In the genomic region with DNA sequence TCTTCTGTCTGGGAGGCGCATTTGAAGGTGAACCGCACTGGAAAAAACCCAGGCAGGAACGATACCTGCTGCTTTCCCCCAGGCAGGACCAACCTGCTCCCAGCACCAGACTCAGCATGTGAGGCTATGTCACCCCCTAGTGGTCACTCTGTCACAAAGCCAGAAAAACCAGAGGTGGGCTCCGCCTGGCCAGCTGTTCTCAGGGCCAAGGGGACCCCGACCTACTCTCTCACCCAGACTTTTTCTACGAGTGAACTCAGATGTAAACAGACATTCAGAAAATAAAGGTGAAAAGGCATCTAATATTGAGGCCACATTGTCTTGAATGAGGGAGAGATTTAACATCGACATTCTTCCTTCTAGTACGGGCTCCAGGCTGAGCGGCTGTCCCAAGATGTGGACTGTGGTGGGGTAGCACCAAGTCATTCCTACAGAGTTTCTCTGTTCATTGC, we compare ENCODE assay signal across 8 cellular contexts.
A peak's percentile ranks its signal among the peaks of the same experiment; 100 is the strongest.
DNase-seq lines count a peak whose midpoint lies in the region; ATAC-seq, FAIRE-seq and TF ChIP-seq lines count a peak whose summit lies in the region.

No MANE protein-coding gene starts in this region.

- no peaks in the 10 kb centered on the region for H4K20me1 ChIP-seq in Loucy (ENCODE audit: insufficient read depth, low read length, poor library complexity, severe bottlenecking)

- H3K27me3 ChIP-seq in A673 (replicated peaks; ENCODE audit: insufficient read depth, low read depth, low read length, poor library complexity) = no peaks in the 10 kb centered on the region
- no peaks in the 10 kb centered on the region for H3K27me3 ChIP-seq in Loucy (ENCODE audit: insufficient read depth, low read length, poor library complexity, severe bottlenecking)
- no peaks in the 10 kb centered on the region for H3K27me3 ChIP-seq in right atrium auricular region
- no peaks in the 10 kb centered on the region for H3K27me3 ChIP-seq in gastrocnemius medialis

- no peak overlapping the region for H3K4me2 ChIP-seq in Loucy (ENCODE audit: low read depth, low read length, poor library complexity, severe bottlenecking)

- no peak overlapping the region for H2AFZ ChIP-seq in Loucy (ENCODE audit: low read length)

- BruUV-seq in A673 (replicated peaks; lab: Mats Ljungman, UMichigan) = no TSS peak

- peak; percentile 95 for FAIRE-seq in GM12892 (lab: Jason Lieb, UNC)

- no peaks in the 10 kb centered on the region for H3K9me3 ChIP-seq in A673 (ENCODE audit: low read depth, low read length, poor library complexity, severe bottlenecking)
- no peaks in the 10 kb centered on the region for H3K9me3 ChIP-seq in Loucy (ENCODE audit: insufficient read depth, low read depth, low read length)
- H3K9me3 ChIP-seq in right atrium auricular region = no peaks in the 10 kb centered on the region
- no peaks in the 10 kb centered on the region for H3K9me3 ChIP-seq in gastrocnemius medialis

- H3K9ac ChIP-seq in Loucy (ENCODE audit: low read depth, low read length, poor library complexity, severe bottlenecking) = no peak overlapping the region

- DNase-seq in A673 (ENCODE audit: low spot score) (peak; percentile 70), GM12892 (ENCODE audit: insufficient read length) (peak; percentile 64), T follicular helper cell (ENCODE audit: low read depth) (peak; percentile 37), amniotic stem cell (lab: John Stamatoyannopoulos, UW) (peak; percentile 45), right atrium auricular region (ENCODE audit: low spot score) (no peak), gastrocnemius medialis (peak in 1 of 2 donors; percentile 49), SKM-1 (lab: John Stamatoyannopoulos, UW; ENCODE audit: unreplicated experiment) (no peak)

- H3K27ac ChIP-seq in A673 (ENCODE audit: low read depth, low read length, poor library complexity, severe bottlenecking) (no peak overlapping the region), right atrium auricular region (no peak overlapping the region), gastrocnemius medialis (no peak overlapping the region)

- POLR2A ChIA-PET in A673 (lab: Charles Lee; ENCODE audit: low non-redundant PET) = no interaction called here

- H3F3A ChIP-seq in Loucy (ENCODE audit: low read depth) = no peaks in the 10 kb centered on the region

- ATAC-seq in gastrocnemius medialis = peak; percentile 62 to 69

- in situ Hi-C loops in gastrocnemius medialis (cut with MboI; ENCODE audit: low sequenced_read_pairs in 4 of 4) = loop anchor here (5.0 to 25.0 kb wide), 3 partner anchors 132 to 397 kb away; no protein-coding TSS in a partner anchor

- intact Hi-C loops in A673 (cut with micrococcal nuclease; ENCODE audit: unreplicated experiment) (loop anchor here (1.0 to 5.0 kb wide), 4 partner anchors 127 to 442 kb away; no protein-coding TSS in a partner anchor), gastrocnemius medialis (cut with DNase I; ENCODE audit: low total_unique reads) (loop anchor here (1.0 to 2.0 kb wide), 4 partner anchors 133 to 444 kb away; no protein-coding TSS in a partner anchor)

- H3K4me3 ChIP-seq in A673 (ENCODE audit: low read depth, low read length, poor library complexity, severe bottlenecking) (no peak overlapping the region), Loucy (ENCODE audit: low read length, poor library complexity, severe bottlenecking) (no peak overlapping the region), right atrium auricular region (no peak overlapping the region), gastrocnemius medialis (no peak overlapping the region)

- CTCF ChIA-PET in A673 (lab: Charles Lee) = interaction anchor here (0.7 kb wide), 1 partner anchor 189 kb away, joined by 3 read pairs; no protein-coding TSS in a partner anchor

- TF ChIP-seq CTCF in A673 (conservative IDR thresholded peaks at IDR 0.05; ENCODE audit: low read depth, low read length) = peak; percentile 93
- peak; percentile 97 for TF ChIP-seq CTCF in Loucy (conservative IDR thresholded peaks at IDR 0.05; ENCODE audit: low read length)
- TF ChIP-seq CTCF in right atrium auricular region (IDR thresholded peaks at IDR 0.05) = peak; percentile 74 to 92
- TF ChIP-seq CTCF in gastrocnemius medialis (IDR thresholded peaks at IDR 0.05 in 4 of 5, conservative IDR thresholded peaks at IDR 0.05 in 1 of 5) = peak; percentile 83 to 93 (median 91)

- no peaks in the 10 kb centered on the region for H3K36me3 ChIP-seq in A673 (ENCODE audit: insufficient read depth, low read length, poor library complexity, severe bottlenecking)
- H3K36me3 ChIP-seq in Loucy (ENCODE audit: insufficient read depth, low read length) = no peaks in the 10 kb centered on the region
- no peaks in the 10 kb centered on the region for H3K36me3 ChIP-seq in right atrium auricular region
- no peaks in the 10 kb centered on the region for H3K36me3 ChIP-seq in gastrocnemius medialis

- H3K4me1 ChIP-seq in A673 (ENCODE audit: insufficient read depth, low read length, poor library complexity, severe bottlenecking) = peaks cover 6% of the 10 kb centered on the region
- H3K4me1 ChIP-seq in Loucy (ENCODE audit: insufficient read depth, low read length, poor library complexity, severe bottlenecking) = peaks cover 19% of the 10 kb centered on the region
- H3K4me1 ChIP-seq in right atrium auricular region = peaks cover 0 to 19% of the 10 kb centered on the region in 2 donors
- H3K4me1 ChIP-seq in gastrocnemius medialis = peaks cover 13 to 14% of the 10 kb centered on the region in 2 donors

- no peaks in the 10 kb centered on the region for H3K9me2 ChIP-seq in Loucy (replicated peaks; ENCODE audit: low read depth, low read length)

- H3K79me2 ChIP-seq in Loucy (ENCODE audit: insufficient read depth, low read length) = no peaks in the 10 kb centered on the region

- TF ChIP-seq POLR2A in GM12892 (IDR thresholded peaks at IDR 0.05; ENCODE audit: low read depth, low read length) (no peak), gastrocnemius medialis (IDR thresholded peaks at IDR 0.05) (no peak)

Comparison
In these comparisons a context has a peak if more than half of its experiments do, and no peak if none do; other contexts are left out.
1. DNase-seq: peak in A673 (single experiment), GM12892 (single experiment), T follicular helper cell (single experiment) and amniotic stem cell (single experiment); none in right atrium auricular region (single experiment) and SKM-1 (single experiment).
2. Peak in every context shown above with its lines, with median percentiles within 50 percentile points of each other: CTCF ChIP-seq.